Comparison of ENCODE assay signal across 2 cellular contexts in the genomic region with DNA sequence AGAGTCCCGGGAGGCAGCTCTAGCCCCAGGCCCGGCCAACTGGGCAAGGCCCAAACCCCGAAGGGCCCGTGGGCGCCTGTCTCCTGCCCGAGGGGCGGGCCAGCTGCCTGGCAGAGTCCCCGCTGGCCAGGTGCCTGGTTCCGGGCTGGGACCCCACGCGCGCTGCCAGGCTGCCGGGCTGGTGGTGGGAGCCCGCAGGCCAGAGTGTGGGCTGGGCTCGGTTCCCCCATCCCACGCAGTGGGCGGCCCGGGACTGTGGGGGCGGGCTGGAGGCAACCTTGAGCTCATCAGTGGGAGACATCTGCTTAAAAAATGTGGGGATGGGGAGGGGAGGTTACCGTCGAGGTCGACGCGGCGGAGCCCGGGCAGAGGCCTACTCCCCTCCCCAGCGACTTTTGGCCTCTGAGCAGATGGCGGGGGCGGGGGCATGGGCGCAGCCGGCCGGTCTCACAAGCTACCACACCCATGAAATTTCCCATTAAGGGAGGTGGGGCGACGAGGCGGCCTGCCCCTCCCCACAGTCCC.
TF ChIP-seq lines count a peak whose summit lies in the region.

No MANE protein-coding gene starts in this region.

TF ChIP-seq in H1, 55 proteins besides CTCF, POLR2A, EP300 and RAD21:
- no peak for TF ChIP-seq SUZ12 (IDR thresholded peaks at IDR 0.05; ENCODE audit: low read length)
- TF ChIP-seq CHD1 (IDR thresholded peaks at IDR 0.05; ENCODE audit: low read depth, low read length), result no peak
- 0 out of 2 replicates have a peak, but pooled peaks have one; percentile 21 for TF ChIP-seq SP4 (IDR thresholded peaks at IDR 0.05; ENCODE audit: low read length)
- TF ChIP-seq EGR1 (IDR thresholded peaks at IDR 0.05; ENCODE audit: borderline replicate concordance, low read depth, low read length), result peak; percentile 73; the same call in 1 of the 2 replicates
- TF ChIP-seq CREB1 (IDR thresholded peaks at IDR 0.05), result peak; percentile 31; the same call in 1 of the 2 replicates
- TF ChIP-seq, protein P1, sequence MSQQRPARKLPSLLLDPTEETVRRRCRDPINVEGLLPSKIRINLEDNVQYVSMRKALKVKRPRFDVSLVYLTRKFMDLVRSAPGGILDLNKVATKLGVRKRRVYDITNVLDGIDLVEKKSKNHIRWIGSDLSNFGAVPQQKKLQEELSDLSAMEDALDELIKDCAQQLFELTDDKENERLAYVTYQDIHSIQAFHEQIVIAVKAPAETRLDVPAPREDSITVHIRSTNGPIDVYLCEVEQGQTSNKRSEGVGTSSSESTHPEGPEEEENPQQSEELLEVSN (IDR thresholded peaks at IDR 0.05), result peak; percentile 11; the same call in 1 of the 2 replicates
- TF ChIP-seq PHF8 (conservative IDR thresholded peaks at IDR 0.05; ENCODE audit: low read depth, low read length), result no peak
- TF ChIP-seq SP1 (IDR thresholded peaks at IDR 0.05; ENCODE audit: low read depth, low read length), result no peak
- no peak for TF ChIP-seq RBBP5 (IDR thresholded peaks at IDR 0.05; ENCODE audit: borderline replicate concordance, low read depth, low read length)
- TF ChIP-seq TAF1 (IDR thresholded peaks at IDR 0.05; ENCODE audit: low read depth, low read length), result 0 out of 2 replicates have a peak, but pooled peaks have one; percentile 25
- TF ChIP-seq ASH2L (IDR thresholded peaks at IDR 0.05; ENCODE audit: low read length), result no peak

TF ChIP-seq in SK-N-SH, 30 proteins besides CTCF, POLR2A, EP300 and RAD21:
- TF ChIP-seq, protein P2, sequence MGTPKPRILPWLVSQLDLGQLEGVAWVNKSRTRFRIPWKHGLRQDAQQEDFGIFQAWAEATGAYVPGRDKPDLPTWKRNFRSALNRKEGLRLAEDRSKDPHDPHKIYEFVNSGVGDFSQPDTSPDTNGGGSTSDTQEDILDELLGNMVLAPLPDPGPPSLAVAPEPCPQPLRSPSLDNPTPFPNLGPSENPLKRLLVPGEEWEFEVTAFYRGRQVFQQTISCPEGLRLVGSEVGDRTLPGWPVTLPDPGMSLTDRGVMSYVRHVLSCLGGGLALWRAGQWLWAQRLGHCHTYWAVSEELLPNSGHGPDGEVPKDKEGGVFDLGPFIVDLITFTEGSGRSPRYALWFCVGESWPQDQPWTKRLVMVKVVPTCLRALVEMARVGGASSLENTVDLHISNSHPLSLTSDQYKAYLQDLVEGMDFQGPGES (IDR thresholded peaks at IDR 0.05; ENCODE audit: low read depth, low read length), result no peak
- TF ChIP-seq FOXM1 (IDR thresholded peaks at IDR 0.05; ENCODE audit: low read depth), result no peak
- TF ChIP-seq FOSL2 (IDR thresholded peaks at IDR 0.05; ENCODE audit: borderline replicate concordance, low read depth), result no peak
- TF ChIP-seq MXI1 (IDR thresholded peaks at IDR 0.05; ENCODE audit: low read depth, low read length), result no peak
